In genomic region chr1:77412794-77413530, GRCh38 we compare ENCODE assay signal across 9 cellular contexts.
A peak's percentile ranks its signal among the peaks of the same experiment; 100 is the strongest.
DNase-seq lines count a peak whose midpoint lies in the region; ATAC-seq and TF ChIP-seq lines count a peak whose summit lies in the region.
"Had no signal": no experiment of that assay in that cellular context is flagged by ENCODE, and none has a peak within 500 bp of the region (broad histone marks: within the 10 kb centered on the region; RNA-seq: fewer than 3 reads in every experiment).

No MANE protein-coding gene starts in this region.

- H3K27ac ChIP-seq in prostate gland = no peak overlapping the region
- H3K27ac ChIP-seq in suprapubic skin = no peak overlapping the region

- ATAC-seq in GM18505 (IDR thresholded peaks at IDR 0.05; ENCODE audit: unreplicated experiment) = peak; percentile 34
- peak; percentile 61 for ATAC-seq in GM21529 (IDR thresholded peaks at IDR 0.05; ENCODE audit: unreplicated experiment)
- peak; percentile 46 for ATAC-seq in HG03432 (IDR thresholded peaks at IDR 0.05; ENCODE audit: unreplicated experiment)

- TF ChIP-seq EP300 in suprapubic skin (IDR thresholded peaks at IDR 0.05) = no peak

- H3K9me3 ChIP-seq in prostate gland (no peaks in the 10 kb centered on the region), suprapubic skin (no peaks in the 10 kb centered on the region)

- intact Hi-C loops in prostate gland (cut with DNase I) = no loop called here

- peak; percentile 11 for DNase-seq in dermis blood vessel endothelial cell
- no peak for DNase-seq in prostate gland (ENCODE audit: low spot score)
- DNase-seq in AML-193 (lab: John Stamatoyannopoulos, UW) = no peak
- DNase-seq in suprapubic skin (ENCODE audit: low spot score in 2 of 2) = no peak
- DNase-seq in SK-N-DZ (ENCODE audit: low spot score) = no peak
- DNase-seq: NCI-H1930 had no signal

- no peak for TF ChIP-seq POLR2A in GM18505 (IDR thresholded peaks at IDR 0.05; ENCODE audit: borderline replicate concordance, extremely low read depth, insufficient read depth, insufficient read length)
- TF ChIP-seq POLR2A in prostate gland (IDR thresholded peaks at IDR 0.05) = no peak
- TF ChIP-seq POLR2A in suprapubic skin (IDR thresholded peaks at IDR 0.05) = no peak

- WGBS in prostate gland = 64% methylated on average over 8 of the region's 8 CpGs
- WGBS in suprapubic skin = 61% methylated on average over 8 of the region's 8 CpGs

- H3K4me1 ChIP-seq in prostate gland (replicated peaks) (no peaks in the 10 kb centered on the region), suprapubic skin (no peaks in the 10 kb centered on the region)

- H3K4me3 ChIP-seq in prostate gland (no peak overlapping the region), suprapubic skin (no peak overlapping the region)

- H3K27me3 ChIP-seq in prostate gland (replicated peaks; ENCODE audit: insufficient read depth) (no peaks in the 10 kb centered on the region), suprapubic skin (no peaks in the 10 kb centered on the region)

- H3K36me3 ChIP-seq in prostate gland (no peaks in the 10 kb centered on the region), suprapubic skin (no peaks in the 10 kb centered on the region)

- TF ChIP-seq CTCF in prostate gland (IDR thresholded peaks at IDR 0.05) (no peak), suprapubic skin (IDR thresholded peaks at IDR 0.05) (no peak)
